14 cellular contexts compared by ENCODE assay signal in genomic region chr3:87206070-87206469, GRCh38. TPM values are rescaled to one million over a fixed set of nuclear protein-coding genes. Genes with fewer than 3 reads are reported as not detected.
DNase-seq lines count a peak whose midpoint lies in the region; ATAC-seq, FAIRE-seq and TF ChIP-seq lines count a peak whose summit lies in the region.
"Had no signal": no experiment of that assay in that cellular context is flagged by ENCODE, and none has a peak within 500 bp of the region (broad histone marks: within the 10 kb centered on the region; RNA-seq: fewer than 3 reads in every experiment).

No MANE protein-coding gene starts in this region.

- no peak overlapping the region for H3K4me3 ChIP-seq in mucosa of descending colon
- H3K4me3 ChIP-seq: GM23338 had no signal

- FAIRE-seq in colon (lab: Jason Lieb, UNC) = peak; percentile 62

- H3K9me3 ChIP-seq in mucosa of descending colon = no peaks in the 10 kb centered on the region

- H3K4me1 ChIP-seq in mucosa of descending colon (ENCODE audit: low read depth) = peaks cover 3% of the 10 kb centered on the region

- intact Hi-C loops in Calu3 (cut with micrococcal nuclease; ENCODE audit: unreplicated experiment) = loop anchor here (2.0 kb wide), 1 partner anchor 21 kb away; the partner anchor contains the start of gene CHMP2B
- intact Hi-C loops in mucosa of descending colon (cut with DNase I, micrococcal nuclease) = no loop called here

- H3K27ac Mint-ChIP-seq in Calu3 (ENCODE audit: unreplicated experiment) = peak overlapping the region; percentile 70
- H3K27ac Mint-ChIP-seq: activated naive CD4-positive, alpha-beta T cell treated with anti-CD3 and anti-CD28 coated beads, Interleukin-2, amount 50 U/mL, for 24 hours; GM23338 had no signal

- no peaks in the 10 kb centered on the region for H3K4me1 Mint-ChIP-seq in Calu3 (ENCODE audit: low read depth, unreplicated experiment)

- TF ChIP-seq CTCF in Calu3 (IDR thresholded peaks at IDR 0.05; ENCODE audit: unreplicated experiment) = no peak
- no peak for TF ChIP-seq CTCF in mucosa of descending colon (IDR thresholded peaks at IDR 0.05)

- no peaks in the 10 kb centered on the region for H3K9me3 Mint-ChIP-seq in Calu3 (ENCODE audit: low read depth, unreplicated experiment)
- H3K9me3 Mint-ChIP-seq: activated naive CD4-positive, alpha-beta T cell treated with anti-CD3 and anti-CD28 coated beads, Interleukin-2, amount 50 U/mL, for 24 hours; GM23338 had no signal

- no TSS peak for BruUV-seq in Calu3 (replicated peaks; lab: Mats Ljungman, UMichigan)

- H3K36me3 ChIP-seq in mucosa of descending colon (ENCODE audit: low read depth) = no peaks in the 10 kb centered on the region

- ATAC-seq in mucosa of descending colon (peak; percentile 99), HG03354 (IDR thresholded peaks at IDR 0.05; ENCODE audit: poor library complexity, severe bottlenecking, unreplicated experiment) (no peak), HG02571 (IDR thresholded peaks at IDR 0.05; ENCODE audit: unreplicated experiment) (no peak)
- ATAC-seq: GM23338 had no signal

- CTCF ChIA-PET in Calu3 (lab: Charles Lee) = no interaction called here

- DNase-seq in Calu3 (no peak), LoVo (ENCODE audit: low spot score) (peak; percentile 90), mucosa of descending colon (no peak), NCI-H1694 treated with DMSO at 0.1 percent for 48 hours (lab: John Stamatoyannopoulos, UW) (no peak)
- no peak for DNase-seq in activated effector memory CD4-positive, alpha-beta T cell treated with Interleukin-2 at 50 U/mL for 16 hours
- DNase-seq: activated CD4-positive, alpha-beta T cell treated with anti-CD3 and anti-CD28 coated beads, Interleukin-2, amount 50 U/mL, for 48 hours; effector memory CD4-positive, alpha-beta T cell; Kasumi-1; NCI-H524 had no signal

- peak overlapping the region; percentile 30 for H3K4me3 Mint-ChIP-seq in Calu3 (ENCODE audit: low read depth, unreplicated experiment)
- H3K4me3 Mint-ChIP-seq: activated naive CD4-positive, alpha-beta T cell treated with anti-CD3 and anti-CD28 coated beads, Interleukin-2, amount 50 U/mL, for 24 hours; GM23338 had no signal

- H3K36me3 Mint-ChIP-seq in Calu3 (ENCODE audit: insufficient read depth, unreplicated experiment) = peaks cover 7% of the 10 kb centered on the region
- H3K36me3 Mint-ChIP-seq: activated naive CD4-positive, alpha-beta T cell treated with anti-CD3 and anti-CD28 coated beads, Interleukin-2, amount 50 U/mL, for 24 hours had no signal

- H3K27me3 Mint-ChIP-seq in Calu3 (ENCODE audit: unreplicated experiment) = no peaks in the 10 kb centered on the region

RNA-seq across cellular contexts. Expression of gene CHMP2B, which starts 21.0 kb away (rescaled TPM):
- total RNA-seq in Calu3 (2022) (56.6 and 58.8 TPM in 2 replicates), mucosa of descending colon (10 to 100 TPM; 63.8 to 90.1 (median 83.3) TPM)
